ENCODE assay signal across 23 cellular contexts in genomic region chr16:88965826-88966480, GRCh38. TPM values are rescaled to one million over a fixed set of nuclear protein-coding genes. Genes with fewer than 3 reads are reported as not detected.
DNase-seq lines count a peak whose midpoint lies in the region; ATAC-seq, FAIRE-seq and TF ChIP-seq lines count a peak whose summit lies in the region.
"Had no signal": no experiment of that assay in that cellular context is flagged by ENCODE, and none has a peak within 500 bp of the region (broad histone marks: within the 10 kb centered on the region; RNA-seq: fewer than 3 reads in every experiment).

No MANE protein-coding gene starts in this region.

- 0 out of 2 replicates have a peak overlapping the region, but pooled peaks have one; percentile 2 for H3K4me3 ChIP-seq in DOHH2 (ENCODE audit: low read length)
- H3K4me3 ChIP-seq in PC-9, result no peak overlapping the region
- H3K4me3 ChIP-seq: GM23248, HAP-1, MG63, SJSA1 had no signal

- no peak overlapping the region for H3K4me3 Mint-ChIP-seq in activated B cell treated with CpG ODN at 0.5 μM for 24 hours
- peak overlapping the region; percentile 30 for H3K4me3 Mint-ChIP-seq in stimulated activated memory B cell treated with anti-CD40 and anti-IgM and Interleukin-4, amounts not matched to agents 10 μg/mL and 1 μg/mL and 100 μg/mL, for 72 hours
- no peak overlapping the region for H3K4me3 Mint-ChIP-seq in T-cell
- H3K4me3 Mint-ChIP-seq in activated T-helper 2 cell treated with anti-CD3 and anti-CD28 coated beads, Interferon-gamma antibody, Interleukin-2, Interleukin-4, amounts not matched to agents 10 μg/mL and 5 μg/mL and 100 μg/mL, durations not matched to agents 14 hours and 24 hours and 36 hours (ENCODE audit: low read depth), result no peak overlapping the region
- H3K4me3 Mint-ChIP-seq: CD4-positive, CD25-positive, alpha-beta regulatory T cell had no signal

- peak; percentile 37 for FAIRE-seq in GM19239 (lab: Jason Lieb, UNC)

- peaks cover 20% of the 10 kb centered on the region for H3K36me3 Mint-ChIP-seq in activated B cell treated with CpG ODN at 0.5 μM for 24 hours (ENCODE audit: low read depth)
- peaks cover 46% of the 10 kb centered on the region for H3K36me3 Mint-ChIP-seq in stimulated activated memory B cell treated with anti-CD40 and anti-IgM and Interleukin-4, amounts not matched to agents 10 μg/mL and 1 μg/mL and 100 μg/mL, for 72 hours
- H3K36me3 Mint-ChIP-seq in T-cell, result no peaks in the 10 kb centered on the region
- no peaks in the 10 kb centered on the region for H3K36me3 Mint-ChIP-seq in activated T-helper 2 cell treated with anti-CD3 and anti-CD28 coated beads, Interferon-gamma antibody, Interleukin-2, Interleukin-4, amounts not matched to agents 10 μg/mL and 5 μg/mL and 100 μg/mL, durations not matched to agents 14 hours and 24 hours and 36 hours (ENCODE audit: low read depth)
- H3K36me3 Mint-ChIP-seq: CD4-positive, CD25-positive, alpha-beta regulatory T cell had no signal

- H3K4me2 ChIP-seq in DOHH2 (ENCODE audit: low read length), result peak overlapping the region; percentile 37
- no peak overlapping the region for H3K4me2 ChIP-seq in PC-9

- ATAC-seq in activated B cell treated with CpG ODN at 0.5 μM for 24 hours (ENCODE audit: low read depth) (no peak), T-cell (replicated peaks in 1 of 4) (no peak)
- ATAC-seq in stimulated activated memory B cell treated with anti-CD40 and anti-IgM and Interleukin-4, amounts not matched to agents 10 μg/mL and 1 μg/mL and 100 μg/mL, for 72 hours, result no peak

- H3K36me3 ChIP-seq in DOHH2 (ENCODE audit: control insufficient read depth, low read length), result no peaks in the 10 kb centered on the region
- H3K36me3 ChIP-seq in PC-9 (ENCODE audit: low read depth), result no peaks in the 10 kb centered on the region
- H3K36me3 ChIP-seq: HAP-1, MG63, SJSA1 had no signal

- H3K27ac Mint-ChIP-seq in activated B cell treated with CpG ODN at 0.5 μM for 24 hours, result peak overlapping the region; percentile 84
- H3K27ac Mint-ChIP-seq in stimulated activated memory B cell treated with anti-CD40 and anti-IgM and Interleukin-4, amounts not matched to agents 10 μg/mL and 1 μg/mL and 100 μg/mL, for 72 hours, result peak overlapping the region; percentile 90
- H3K27ac Mint-ChIP-seq in T-cell, result no peak overlapping the region
- no peak overlapping the region for H3K27ac Mint-ChIP-seq in activated T-helper 2 cell treated with anti-CD3 and anti-CD28 coated beads, Interferon-gamma antibody, Interleukin-2, Interleukin-4, amounts not matched to agents 10 μg/mL and 5 μg/mL and 100 μg/mL, durations not matched to agents 14 hours and 24 hours and 36 hours
- H3K27ac Mint-ChIP-seq: CD4-positive, CD25-positive, alpha-beta regulatory T cell had no signal

- H3K9me3 ChIP-seq in DOHH2 (ENCODE audit: control insufficient read depth, insufficient read depth, low read length), result no peaks in the 10 kb centered on the region
- H3K9me3 ChIP-seq in PC-9 (ENCODE audit: insufficient read depth, low read depth), result no peaks in the 10 kb centered on the region
- H3K9me3 ChIP-seq: Caco-2, HAP-1, MG63, SJSA1 had no signal

- DNase-seq in GM19239 (ENCODE audit: insufficient read length, low spot score) (no peak), activated B cell treated with CpG ODN at 0.5 μM for 24 hours (no peak), T-cell (no peak), PC-9 (no peak)
- DNase-seq in activated T-helper 2 cell treated with anti-CD3 and anti-CD28 coated beads, Interferon-gamma antibody, Interleukin-2, Interleukin-4, amounts not matched to agents 10 μg/mL and 5 μg/mL and 100 μg/mL, durations not matched to agents 14 hours and 24 hours and 36 hours (ENCODE audit: low spot score), result no peak
- DNase-seq: Caco-2; CD4-positive, CD25-positive, alpha-beta regulatory T cell; DMS153; GM23248; Kasumi-1; MG63; NCI-H1048; NCI-H1436 treated with DMSO at 0.1 percent for 48 hours; NCI-H2029; NCI-H345; NCI-H524 treated with DMSO at 0.1 percent for 48 hours; SW 1271 had no signal

- H3K4me1 Mint-ChIP-seq in activated B cell treated with CpG ODN at 0.5 μM for 24 hours, result peaks cover 69% of the 10 kb centered on the region
- H3K4me1 Mint-ChIP-seq in stimulated activated memory B cell treated with anti-CD40 and anti-IgM and Interleukin-4, amounts not matched to agents 10 μg/mL and 1 μg/mL and 100 μg/mL, for 72 hours, result peaks cover 97% of the 10 kb centered on the region
- peaks cover 5 to 13% (median 6%) of the 10 kb centered on the region in 3 donors for H3K4me1 Mint-ChIP-seq in T-cell
- H3K4me1 Mint-ChIP-seq in activated T-helper 2 cell treated with anti-CD3 and anti-CD28 coated beads, Interferon-gamma antibody, Interleukin-2, Interleukin-4, amounts not matched to agents 10 μg/mL and 5 μg/mL and 100 μg/mL, durations not matched to agents 14 hours and 24 hours and 36 hours (ENCODE audit: low read depth), result peaks cover 2% of the 10 kb centered on the region

- H3K9me3 Mint-ChIP-seq in activated B cell treated with CpG ODN at 0.5 μM for 24 hours (no peaks in the 10 kb centered on the region), T-cell (no peaks in the 10 kb centered on the region)
- no peaks in the 10 kb centered on the region for H3K9me3 Mint-ChIP-seq in stimulated activated memory B cell treated with anti-CD40 and anti-IgM and Interleukin-4, amounts not matched to agents 10 μg/mL and 1 μg/mL and 100 μg/mL, for 72 hours
- no peaks in the 10 kb centered on the region for H3K9me3 Mint-ChIP-seq in activated T-helper 2 cell treated with anti-CD3 and anti-CD28 coated beads, Interferon-gamma antibody, Interleukin-2, Interleukin-4, amounts not matched to agents 10 μg/mL and 5 μg/mL and 100 μg/mL, durations not matched to agents 14 hours and 24 hours and 36 hours

- no peak overlapping the region for H2AFZ ChIP-seq in PC-9
- H2AFZ ChIP-seq: GM23248 had no signal

- H3K27me3 ChIP-seq in DOHH2 (ENCODE audit: control insufficient read depth, low read length) (no peaks in the 10 kb centered on the region), PC-9 (ENCODE audit: insufficient read depth, low read depth) (peaks cover 88% of the 10 kb centered on the region)
- H3K27me3 ChIP-seq: MG63 had no signal

- H3K4me1 ChIP-seq in DOHH2 (ENCODE audit: control insufficient read depth, low read length) (peaks cover 62% of the 10 kb centered on the region), PC-9 (replicated peaks; ENCODE audit: insufficient read depth) (no peaks in the 10 kb centered on the region)
- H3K4me1 ChIP-seq: Caco-2, HAP-1, SJSA1 had no signal

- H3K27ac ChIP-seq in DOHH2 (ENCODE audit: low read depth, low read length) (peak overlapping the region; percentile 47), PC-9 (no peak overlapping the region)
- H3K27ac ChIP-seq: GM23248, HL-60, SJSA1 had no signal

- H3F3A ChIP-seq in DOHH2 (ENCODE audit: control insufficient read depth, insufficient read depth) (peaks cover 16% of the 10 kb centered on the region), PC-9 (ENCODE audit: insufficient read depth, low read depth) (no peaks in the 10 kb centered on the region)

- H3K79me2 ChIP-seq in DOHH2 (ENCODE audit: control insufficient read depth, low read length) (no peaks in the 10 kb centered on the region), PC-9 (ENCODE audit: low read depth) (no peaks in the 10 kb centered on the region)

- intact Hi-C loops in activated B cell treated with CpG ODN at 0.5 μM for 24 hours (cut with micrococcal nuclease), result loop anchor here (5.0 kb wide), 2 partner anchors 151 to 314 kb away; partner anchors contain the start of gene CYBA
- intact Hi-C loops in activated T-helper 2 cell treated with anti-CD3 and anti-CD28 coated beads, Interferon-gamma antibody, Interleukin-2, Interleukin-4, amounts not matched to agents 10 μg/mL and 5 μg/mL and 100 μg/mL, durations not matched to agents 14 hours and 24 hours and 36 hours (cut with micrococcal nuclease), result no loop called here
- intact Hi-C loops in PC-9 (cut with micrococcal nuclease; ENCODE audit: unreplicated experiment), result no loop called here

- H3K9me2 ChIP-seq in DOHH2 (replicated peaks; ENCODE audit: control insufficient read depth, low read length), result no peaks in the 10 kb centered on the region
- H3K9me2 ChIP-seq in PC-9 (ENCODE audit: insufficient read depth), result no peaks in the 10 kb centered on the region

- no peak for TF ChIP-seq CTCF in DOHH2 (IDR thresholded peaks at IDR 0.05; ENCODE audit: low read depth, low read length, poor library complexity, severe bottlenecking)
- TF ChIP-seq CTCF in activated B cell treated with CpG ODN at 0.5 μM for 24 hours (IDR thresholded peaks at IDR 0.05), result no peak
- no peak for TF ChIP-seq CTCF in PC-9 (conservative IDR thresholded peaks at IDR 0.05)

- H4K20me1 ChIP-seq in DOHH2 (ENCODE audit: control insufficient read depth, insufficient read depth, low read depth, low read length) (no peaks in the 10 kb centered on the region), PC-9 (ENCODE audit: insufficient read depth) (no peaks in the 10 kb centered on the region; the same call in 1 of the 2 replicates)

- CTCF ChIA-PET in activated B cell treated with CpG ODN at 0.5 μM for 24 hours (lab: Charles Lee) (no interaction called here), T-cell (lab: Charles Lee) (no interaction called here), PC-9 (lab: Charles Lee) (no interaction called here)

- POLR2A ChIA-PET in activated B cell treated with CpG ODN at 0.5 μM for 24 hours (lab: Charles Lee) (interaction anchor here (0.6 to 10.8 kb wide), 8 partner anchors 8 to 716 kb away, joined by 3 to 165 read pairs (median 6); partner anchors contain the start of gene CBFA2T3), T-cell (lab: Charles Lee) (no interaction called here), PC-9 (lab: Charles Lee; ENCODE audit: unreplicated experiment) (no interaction called here)

- H3K27me3 Mint-ChIP-seq in activated B cell treated with CpG ODN at 0.5 μM for 24 hours (no peaks in the 10 kb centered on the region), T-cell (peaks cover 7 to 13% of the 10 kb centered on the region in 2 donors)
- H3K27me3 Mint-ChIP-seq in stimulated activated memory B cell treated with anti-CD40 and anti-IgM and Interleukin-4, amounts not matched to agents 10 μg/mL and 1 μg/mL and 100 μg/mL, for 72 hours, result no peaks in the 10 kb centered on the region
- H3K27me3 Mint-ChIP-seq in activated T-helper 2 cell treated with anti-CD3 and anti-CD28 coated beads, Interferon-gamma antibody, Interleukin-2, Interleukin-4, amounts not matched to agents 10 μg/mL and 5 μg/mL and 100 μg/mL, durations not matched to agents 14 hours and 24 hours and 36 hours (ENCODE audit: low read depth), result peaks cover 7% of the 10 kb centered on the region

- no TSS peak for BruUV-seq in PC-9 (replicated peaks; lab: Mats Ljungman, UMichigan)

RNA-seq across cellular contexts. Expression of gene CBFA2T3, which starts 11.1 kb away (rescaled TPM):
- total RNA-seq in activated B cell treated with CpG ODN at 0.5 μM for 24 hours (50.8 and 63.3 TPM in 2 replicates), T-cell (1 to 10 TPM; 2.0 to 4.0 (median 2.1) TPM), PC-9 (2021) (0.88 and 1.0 TPM in 2 replicates)
- total RNA-seq in activated T-helper 2 cell treated with anti-CD3 and anti-CD28 coated beads, Interferon-gamma antibody, Interleukin-2, Interleukin-4, amounts not matched to agents 10 μg/mL and 5 μg/mL and 100 μg/mL, durations not matched to agents 14 hours and 24 hours and 36 hours, result 0.23 and 0.30 TPM in 2 replicates
- total RNA-seq: GM23248, HT1080, SJSA1 had no signal

Comparison
In these comparisons a context has a peak if more than half of its experiments do, and no peak if none do; other contexts are left out.
1. H3K27ac Mint-ChIP-seq: peak in activated B cell treated with CpG ODN at 0.5 μM for 24 hours (single experiment) and stimulated activated memory B cell treated with anti-CD40 and anti-IgM and Interleukin-4, amounts not matched to agents 10 μg/mL and 1 μg/mL and 100 μg/mL, for 72 hours (single experiment); none in T-cell (0 of 2) and activated T-helper 2 cell treated with anti-CD3 and anti-CD28 coated beads, Interferon-gamma antibody, Interleukin-2, Interleukin-4, amounts not matched to agents 10 μg/mL and 5 μg/mL and 100 μg/mL, durations not matched to agents 14 hours and 24 hours and 36 hours (single experiment).
2. RNA of gene CBFA2T3, which starts 11.1 kb away (total RNA-seq): 50.8 to 63.3 TPM in activated B cell treated with CpG ODN at 0.5 μM for 24 hours; 2.0 to 4.0 TPM in T-cell, 0.88 to 1.0 TPM in PC-9 and 0.23 to 0.30 TPM in activated T-helper 2 cell treated with anti-CD3 and anti-CD28 coated beads, Interferon-gamma antibody, Interleukin-2, Interleukin-4, amounts not matched to agents 10 μg/mL and 5 μg/mL and 100 μg/mL, durations not matched to agents 14 hours and 24 hours and 36 hours; every median in the first group is over 10 times any median in the second.